In the genomic region with DNA sequence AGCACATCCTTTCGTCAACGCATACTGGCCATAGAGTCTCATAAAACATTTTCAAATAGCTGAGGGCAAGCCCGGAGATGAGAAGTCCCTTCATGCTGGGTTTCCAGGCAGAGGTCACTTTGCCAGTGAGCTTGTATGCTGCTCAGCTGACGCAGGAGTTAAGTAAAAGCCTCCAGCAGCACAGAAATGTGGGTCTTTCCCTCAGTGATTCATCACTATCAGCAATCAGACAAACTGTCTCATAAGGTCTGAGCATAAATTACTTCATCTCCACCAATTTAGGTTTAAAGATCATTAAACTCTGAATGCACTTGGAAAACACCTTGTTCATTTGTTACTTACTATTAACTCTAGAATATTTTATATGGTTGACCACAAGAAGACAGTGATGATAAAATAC, we compare ENCODE assay signal across 16 cellular contexts.
DNase-seq lines count a peak whose midpoint lies in the region; ATAC-seq and TF ChIP-seq lines count a peak whose summit lies in the region.
"Had no signal": no experiment of that assay in that cellular context is flagged by ENCODE, and none has a peak within 500 bp of the region (broad histone marks: within the 10 kb centered on the region; RNA-seq: fewer than 3 reads in every experiment).

No MANE protein-coding gene starts in this region.

- H3K27me3 ChIP-seq in thymus (ENCODE audit: control insufficient read depth, insufficient read depth) (no peaks in the 10 kb centered on the region), BE2C (no peaks in the 10 kb centered on the region; the same call in 1 of the 2 replicates)
- H3K27me3 ChIP-seq: body of pancreas, MG63, upper lobe of left lung had no signal

- H3K4me1 ChIP-seq in thymus (ENCODE audit: control insufficient read depth, insufficient read depth, low read length) (peaks cover 48% of the 10 kb centered on the region), BE2C (no peaks in the 10 kb centered on the region)
- H3K4me1 ChIP-seq: body of pancreas had no signal

- H3K27me3 Mint-ChIP-seq in activated naive CD8-positive, alpha-beta T cell treated with anti-CD3 and anti-CD28 coated beads, Interleukin-2, amount 50 U/mL, for 24 hours: no peaks in the 10 kb centered on the region
- no peaks in the 10 kb centered on the region for H3K27me3 Mint-ChIP-seq in activated naive CD8-positive, alpha-beta T cell treated with anti-CD3 and anti-CD28 coated beads for 36 hours

- H3K36me3 ChIP-seq in thymus (ENCODE audit: control insufficient read depth, insufficient read depth): no peaks in the 10 kb centered on the region
- no peaks in the 10 kb centered on the region for H3K36me3 ChIP-seq in BE2C
- H3K36me3 ChIP-seq: MG63, upper lobe of left lung had no signal

- peak overlapping the region; percentile 15 for H3K27ac ChIP-seq in thymus (ENCODE audit: low read depth)
- H3K27ac ChIP-seq: body of pancreas, epithelial cell of prostate, upper lobe of left lung had no signal

- H3K9me3 Mint-ChIP-seq in activated naive CD8-positive, alpha-beta T cell treated with anti-CD3 and anti-CD28 coated beads, Interleukin-2, amount 50 U/mL, for 24 hours: peaks cover 3% of the 10 kb centered on the region
- no peaks in the 10 kb centered on the region for H3K9me3 Mint-ChIP-seq in activated naive CD8-positive, alpha-beta T cell treated with anti-CD3 and anti-CD28 coated beads for 36 hours

- DNase-seq in activated naive CD8-positive, alpha-beta T cell treated with anti-CD3 and anti-CD28 coated beads, Interleukin-2, amount 50 U/mL, for 24 hours: no peak
- DNase-seq in activated naive CD8-positive, alpha-beta T cell treated with anti-CD3 and anti-CD28 coated beads for 36 hours: no peak
- peak; percentile 23 for DNase-seq in T1000 (lab: John Stamatoyannopoulos, UW)
- DNase-seq in fibroblast of the aortic adventitia (ENCODE audit: low read depth): peak; percentile 70
- DNase-seq in BE2C: no peak
- DNase-seq: activated T-cell treated with anti-CD3 and anti-CD28 coated beads for 4 hours, body of pancreas, MG63, NCI-H345, right cardiac atrium, Right ventricle myocardium superior, upper lobe of left lung had no signal

- H3K4me3 ChIP-seq in fibroblast of the aortic adventitia (ENCODE audit: low read depth, low read length): no peak overlapping the region
- no peak overlapping the region for H3K4me3 ChIP-seq in thymus (ENCODE audit: low read length)
- no peak overlapping the region for H3K4me3 ChIP-seq in BE2C (ENCODE audit: low read depth, low read length)
- H3K4me3 ChIP-seq: body of pancreas, MG63, upper lobe of left lung had no signal

- WGBS in thymus: 92% methylated on average over 4 of the region's 4 CpGs

- H3K4me1 Mint-ChIP-seq in activated naive CD8-positive, alpha-beta T cell treated with anti-CD3 and anti-CD28 coated beads, Interleukin-2, amount 50 U/mL, for 24 hours: peaks cover 30% of the 10 kb centered on the region
- peaks cover 12% of the 10 kb centered on the region for H3K4me1 Mint-ChIP-seq in activated naive CD8-positive, alpha-beta T cell treated with anti-CD3 and anti-CD28 coated beads for 36 hours

- ATAC-seq in activated naive CD8-positive, alpha-beta T cell treated with anti-CD3 and anti-CD28 coated beads, Interleukin-2, amount 50 U/mL, for 24 hours: peak; percentile 67
- ATAC-seq in GM18867 (IDR thresholded peaks at IDR 0.05; ENCODE audit: unreplicated experiment) (no peak), HG02973 (IDR thresholded peaks at IDR 0.05; ENCODE audit: unreplicated experiment) (no peak)
- ATAC-seq: body of pancreas, right cardiac atrium had no signal

- no peak overlapping the region for H3K27ac Mint-ChIP-seq in activated naive CD8-positive, alpha-beta T cell treated with anti-CD3 and anti-CD28 coated beads, Interleukin-2, amount 50 U/mL, for 24 hours
- H3K27ac Mint-ChIP-seq in activated naive CD8-positive, alpha-beta T cell treated with anti-CD3 and anti-CD28 coated beads for 36 hours: no peak overlapping the region

- no peak overlapping the region for H3K4me3 Mint-ChIP-seq in activated naive CD8-positive, alpha-beta T cell treated with anti-CD3 and anti-CD28 coated beads, Interleukin-2, amount 50 U/mL, for 24 hours
- H3K4me3 Mint-ChIP-seq in activated naive CD8-positive, alpha-beta T cell treated with anti-CD3 and anti-CD28 coated beads for 36 hours: no peak overlapping the region

- H3K9me3 ChIP-seq in thymus (ENCODE audit: control insufficient read depth): no peaks in the 10 kb centered on the region
- H3K9me3 ChIP-seq in BE2C: no peaks in the 10 kb centered on the region
- H3K9me3 ChIP-seq: body of pancreas, MG63, upper lobe of left lung had no signal

- TF ChIP-seq CTCF in fibroblast of the aortic adventitia (IDR thresholded peaks at IDR 0.05; ENCODE audit: insufficient read depth, low read length) (no peak), BE2C (IDR thresholded peaks at IDR 0.05; ENCODE audit: low read depth, low read length) (no peak)

- H3K36me3 Mint-ChIP-seq in activated naive CD8-positive, alpha-beta T cell treated with anti-CD3 and anti-CD28 coated beads, Interleukin-2, amount 50 U/mL, for 24 hours (ENCODE audit: low read depth): no peaks in the 10 kb centered on the region
- H3K36me3 Mint-ChIP-seq in activated naive CD8-positive, alpha-beta T cell treated with anti-CD3 and anti-CD28 coated beads for 36 hours: no peaks in the 10 kb centered on the region

Comparison
In these comparisons a context has a peak if more than half of its experiments do, and no peak if none do; other contexts are left out.
1. DNase-seq: peak in T1000 (single experiment) and fibroblast of the aortic adventitia (single experiment); none in activated naive CD8-positive, alpha-beta T cell treated with anti-CD3 and anti-CD28 coated beads, Interleukin-2, amount 50 U/mL, for 24 hours (single experiment), activated naive CD8-positive, alpha-beta T cell treated with anti-CD3 and anti-CD28 coated beads for 36 hours (single experiment) and BE2C (single experiment).